In genomic region chr1:244836135-244836521, GRCh38 we compare ENCODE assay signal across 8 cellular contexts.
A peak's percentile ranks its signal among the peaks of the same experiment; 100 is the strongest.
DNase-seq lines count a peak whose midpoint lies in the region.

No MANE protein-coding gene starts in this region.

- H3K27ac ChIP-seq in ACC112 (ENCODE audit: low read depth, low read length) (peak overlapping the region; percentile 99), stomach smooth muscle (ENCODE audit: low read length) (peak overlapping the region; percentile 99)

- H3K36me3 ChIP-seq in ACC112 (ENCODE audit: insufficient read depth, low read length) (peaks cover 16% of the 10 kb centered on the region), stomach smooth muscle (ENCODE audit: control insufficient read depth in 2 of 2, insufficient read depth in 2 of 2, low read length in 2 of 2) (peaks cover 3% of the 10 kb centered on the region in 2 donors)

- H3K9ac ChIP-seq in stomach smooth muscle (ENCODE audit: low read length in 2 of 2), result peak overlapping the region; percentile 93 to 95

- H3K4me1 ChIP-seq in ACC112 (ENCODE audit: control insufficient read depth, insufficient read depth, low read length, unreplicated experiment), result peaks cover 15% of the 10 kb centered on the region
- peaks cover 18% of the 10 kb centered on the region for H3K4me1 ChIP-seq in stomach smooth muscle (ENCODE audit: control insufficient read depth, insufficient read depth, low read length)

- DNase-seq in ELR (ENCODE audit: low read depth), result peak; percentile 61
- DNase-seq in NCI-H82 (lab: John Stamatoyannopoulos, UW), result peak; percentile 83
- DNase-seq in T47D (ENCODE audit: low read depth in 1 of 2, low spot score in 1 of 2), result peak; percentile 44 to 52
- DNase-seq in left kidney (ENCODE audit: low read depth, low spot score), result peak; percentile 63
- no peak for DNase-seq in KG1 (lab: John Stamatoyannopoulos, UW)
- no peak for DNase-seq in NCI-H1105 (lab: John Stamatoyannopoulos, UW)

- no peaks in the 10 kb centered on the region for H3K9me3 ChIP-seq in stomach smooth muscle (ENCODE audit: control insufficient read depth in 2 of 2, low read length in 2 of 2)

- H3K4me3 ChIP-seq in ACC112 (ENCODE audit: low read depth, low read length) (peak overlapping the region; percentile 79), stomach smooth muscle (ENCODE audit: low read length in 2 of 2) (peak overlapping the region; percentile 86 to 95)

- H3K79me2 ChIP-seq in ACC112 (ENCODE audit: control insufficient read depth, insufficient read depth, low read length, unreplicated experiment), result peaks cover 53% of the 10 kb centered on the region

- H2AFZ ChIP-seq in ACC112 (ENCODE audit: low read length, unreplicated experiment), result no peak overlapping the region

- H3K27me3 ChIP-seq in ACC112 (ENCODE audit: insufficient read depth, low read length), result no peaks in the 10 kb centered on the region
- H3K27me3 ChIP-seq in stomach smooth muscle (ENCODE audit: control insufficient read depth in 1 of 2, insufficient read depth in 2 of 2, low read length in 2 of 2), result no peaks in the 10 kb centered on the region

- in situ Hi-C loops in T47D (cut with HindIII; ENCODE audit: low pct_unique_long_range_greater_than_20kb, low sequenced_read_pairs), result no loop called here

Comparison
In these comparisons a context has a peak if more than half of its experiments do, and no peak if none do; other contexts are left out.
1. DNase-seq: peak in ELR (single experiment), NCI-H82 (single experiment), T47D (2 of 2) and left kidney (single experiment); none in KG1 (single experiment) and NCI-H1105 (single experiment).